12 cellular contexts compared by ENCODE assay signal in the genomic region with DNA sequence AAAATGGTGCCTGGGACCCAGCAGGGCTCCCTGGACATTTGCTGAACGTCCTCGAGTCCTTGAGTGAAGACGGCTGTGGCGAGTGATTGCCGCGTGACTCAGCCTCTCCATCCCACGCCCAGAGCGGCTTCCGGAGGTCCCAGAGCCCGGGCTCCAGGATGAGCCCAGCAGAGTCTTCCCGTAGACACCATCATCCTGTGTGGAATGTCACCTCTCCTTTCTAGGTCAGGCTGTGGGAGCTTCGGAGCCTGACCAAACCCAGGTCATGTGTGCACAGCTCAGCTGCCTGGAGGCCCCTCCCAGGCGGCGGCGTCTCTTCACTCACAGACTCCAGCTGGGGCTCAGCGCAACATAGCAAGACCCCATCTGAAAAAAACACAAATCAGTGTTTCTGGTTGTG.
DNase-seq lines count a peak whose midpoint lies in the region; ATAC-seq lines count a peak whose summit lies in the region.
"Had no signal": no experiment of that assay in that cellular context is flagged by ENCODE, and none has a peak within 500 bp of the region (broad histone marks: within the 10 kb centered on the region; RNA-seq: fewer than 3 reads in every experiment).

No MANE protein-coding gene starts in this region.

- DNase-seq in ELF-1 (ENCODE audit: low read depth, low spot score) (peak; percentile 55), amniotic stem cell (lab: John Stamatoyannopoulos, UW) (peak; percentile 15), glomerular visceral epithelial cell (ENCODE audit: extremely low spot score) (peak; percentile 88), pons (ENCODE audit: low spot score) (peak; percentile 53), SW 1271 (lab: John Stamatoyannopoulos, UW) (no peak), Kasumi-1 (lab: John Stamatoyannopoulos, UW) (no peak)
- DNase-seq: H7; PC-3; stimulated activated CD4-positive, alpha-beta T cell treated with anti-CD3 and anti-CD28 coated beads, Interleukin-12 subunit alpha, Interleukin-12 subunit beta, amount 100 ng/mL, for 4 hours; stimulated activated CD8-positive, alpha-beta memory T cell treated with anti-CD3 and anti-CD28 coated beads, Interleukin-4, amount 100 ng/mL, for 48 hours had no signal

- ATAC-seq in GM19467 (IDR thresholded peaks at IDR 0.05; ENCODE audit: unreplicated experiment) (no peak), HG03342 (IDR thresholded peaks at IDR 0.05; ENCODE audit: unreplicated experiment) (no peak)
- ATAC-seq: PC-3 had no signal

Comparison
In these comparisons a context has a peak if more than half of its experiments do, and no peak if none do; other contexts are left out.
1. DNase-seq: peak in ELF-1 (single experiment), amniotic stem cell (single experiment), glomerular visceral epithelial cell (single experiment) and pons (single experiment); none in SW 1271 (0 of 2) and Kasumi-1 (0 of 2).